Comparison of ENCODE assay signal across 1 cellular context in genomic region chr9:121786543-121786948, GRCh38.
TF ChIP-seq lines count a peak whose summit lies in the region.

No MANE protein-coding gene starts in this region.

TF ChIP-seq in H1, 55 proteins besides CTCF, POLR2A, EP300 and RAD21:
- TF ChIP-seq BRCA1 (IDR thresholded peaks at IDR 0.05; ENCODE audit: low read depth, low read length) = no peak
- TF ChIP-seq CEBPB (IDR thresholded peaks at IDR 0.05; ENCODE audit: low read depth, low read length) = no peak
- TF ChIP-seq RBBP5 (IDR thresholded peaks at IDR 0.05; ENCODE audit: borderline replicate concordance, low read depth, low read length) = no peak
- no peak for TF ChIP-seq SRF (IDR thresholded peaks at IDR 0.05; ENCODE audit: low read depth, low read length)
- no peak for TF ChIP-seq YY1 (IDR thresholded peaks at IDR 0.05; ENCODE audit: low read depth, low read length)
- TF ChIP-seq EZH2 (IDR thresholded peaks at IDR 0.05; ENCODE audit: low read depth, low read length, severe bottlenecking) = no peak
- no peak for TF ChIP-seq CHD1 (IDR thresholded peaks at IDR 0.05; ENCODE audit: low read depth, low read length)
- no peak for TF ChIP-seq ASH2L (IDR thresholded peaks at IDR 0.05; ENCODE audit: low read length)
- no peak for TF ChIP-seq CBX8 (IDR thresholded peaks at IDR 0.05; ENCODE audit: borderline replicate concordance, low read depth, low read length)
- no peak for TF ChIP-seq ZNF274 (IDR thresholded peaks at IDR 0.05; ENCODE audit: borderline replicate concordance, extremely low read depth, low read length)
- no peak for TF ChIP-seq NANOG (IDR thresholded peaks at IDR 0.05; ENCODE audit: insufficient read depth, low read depth, low read length, poor library complexity, severe bottlenecking)
- no peak for TF ChIP-seq MAFK (IDR thresholded peaks at IDR 0.05; ENCODE audit: low read depth, low read length)
- TF ChIP-seq, protein P1, sequence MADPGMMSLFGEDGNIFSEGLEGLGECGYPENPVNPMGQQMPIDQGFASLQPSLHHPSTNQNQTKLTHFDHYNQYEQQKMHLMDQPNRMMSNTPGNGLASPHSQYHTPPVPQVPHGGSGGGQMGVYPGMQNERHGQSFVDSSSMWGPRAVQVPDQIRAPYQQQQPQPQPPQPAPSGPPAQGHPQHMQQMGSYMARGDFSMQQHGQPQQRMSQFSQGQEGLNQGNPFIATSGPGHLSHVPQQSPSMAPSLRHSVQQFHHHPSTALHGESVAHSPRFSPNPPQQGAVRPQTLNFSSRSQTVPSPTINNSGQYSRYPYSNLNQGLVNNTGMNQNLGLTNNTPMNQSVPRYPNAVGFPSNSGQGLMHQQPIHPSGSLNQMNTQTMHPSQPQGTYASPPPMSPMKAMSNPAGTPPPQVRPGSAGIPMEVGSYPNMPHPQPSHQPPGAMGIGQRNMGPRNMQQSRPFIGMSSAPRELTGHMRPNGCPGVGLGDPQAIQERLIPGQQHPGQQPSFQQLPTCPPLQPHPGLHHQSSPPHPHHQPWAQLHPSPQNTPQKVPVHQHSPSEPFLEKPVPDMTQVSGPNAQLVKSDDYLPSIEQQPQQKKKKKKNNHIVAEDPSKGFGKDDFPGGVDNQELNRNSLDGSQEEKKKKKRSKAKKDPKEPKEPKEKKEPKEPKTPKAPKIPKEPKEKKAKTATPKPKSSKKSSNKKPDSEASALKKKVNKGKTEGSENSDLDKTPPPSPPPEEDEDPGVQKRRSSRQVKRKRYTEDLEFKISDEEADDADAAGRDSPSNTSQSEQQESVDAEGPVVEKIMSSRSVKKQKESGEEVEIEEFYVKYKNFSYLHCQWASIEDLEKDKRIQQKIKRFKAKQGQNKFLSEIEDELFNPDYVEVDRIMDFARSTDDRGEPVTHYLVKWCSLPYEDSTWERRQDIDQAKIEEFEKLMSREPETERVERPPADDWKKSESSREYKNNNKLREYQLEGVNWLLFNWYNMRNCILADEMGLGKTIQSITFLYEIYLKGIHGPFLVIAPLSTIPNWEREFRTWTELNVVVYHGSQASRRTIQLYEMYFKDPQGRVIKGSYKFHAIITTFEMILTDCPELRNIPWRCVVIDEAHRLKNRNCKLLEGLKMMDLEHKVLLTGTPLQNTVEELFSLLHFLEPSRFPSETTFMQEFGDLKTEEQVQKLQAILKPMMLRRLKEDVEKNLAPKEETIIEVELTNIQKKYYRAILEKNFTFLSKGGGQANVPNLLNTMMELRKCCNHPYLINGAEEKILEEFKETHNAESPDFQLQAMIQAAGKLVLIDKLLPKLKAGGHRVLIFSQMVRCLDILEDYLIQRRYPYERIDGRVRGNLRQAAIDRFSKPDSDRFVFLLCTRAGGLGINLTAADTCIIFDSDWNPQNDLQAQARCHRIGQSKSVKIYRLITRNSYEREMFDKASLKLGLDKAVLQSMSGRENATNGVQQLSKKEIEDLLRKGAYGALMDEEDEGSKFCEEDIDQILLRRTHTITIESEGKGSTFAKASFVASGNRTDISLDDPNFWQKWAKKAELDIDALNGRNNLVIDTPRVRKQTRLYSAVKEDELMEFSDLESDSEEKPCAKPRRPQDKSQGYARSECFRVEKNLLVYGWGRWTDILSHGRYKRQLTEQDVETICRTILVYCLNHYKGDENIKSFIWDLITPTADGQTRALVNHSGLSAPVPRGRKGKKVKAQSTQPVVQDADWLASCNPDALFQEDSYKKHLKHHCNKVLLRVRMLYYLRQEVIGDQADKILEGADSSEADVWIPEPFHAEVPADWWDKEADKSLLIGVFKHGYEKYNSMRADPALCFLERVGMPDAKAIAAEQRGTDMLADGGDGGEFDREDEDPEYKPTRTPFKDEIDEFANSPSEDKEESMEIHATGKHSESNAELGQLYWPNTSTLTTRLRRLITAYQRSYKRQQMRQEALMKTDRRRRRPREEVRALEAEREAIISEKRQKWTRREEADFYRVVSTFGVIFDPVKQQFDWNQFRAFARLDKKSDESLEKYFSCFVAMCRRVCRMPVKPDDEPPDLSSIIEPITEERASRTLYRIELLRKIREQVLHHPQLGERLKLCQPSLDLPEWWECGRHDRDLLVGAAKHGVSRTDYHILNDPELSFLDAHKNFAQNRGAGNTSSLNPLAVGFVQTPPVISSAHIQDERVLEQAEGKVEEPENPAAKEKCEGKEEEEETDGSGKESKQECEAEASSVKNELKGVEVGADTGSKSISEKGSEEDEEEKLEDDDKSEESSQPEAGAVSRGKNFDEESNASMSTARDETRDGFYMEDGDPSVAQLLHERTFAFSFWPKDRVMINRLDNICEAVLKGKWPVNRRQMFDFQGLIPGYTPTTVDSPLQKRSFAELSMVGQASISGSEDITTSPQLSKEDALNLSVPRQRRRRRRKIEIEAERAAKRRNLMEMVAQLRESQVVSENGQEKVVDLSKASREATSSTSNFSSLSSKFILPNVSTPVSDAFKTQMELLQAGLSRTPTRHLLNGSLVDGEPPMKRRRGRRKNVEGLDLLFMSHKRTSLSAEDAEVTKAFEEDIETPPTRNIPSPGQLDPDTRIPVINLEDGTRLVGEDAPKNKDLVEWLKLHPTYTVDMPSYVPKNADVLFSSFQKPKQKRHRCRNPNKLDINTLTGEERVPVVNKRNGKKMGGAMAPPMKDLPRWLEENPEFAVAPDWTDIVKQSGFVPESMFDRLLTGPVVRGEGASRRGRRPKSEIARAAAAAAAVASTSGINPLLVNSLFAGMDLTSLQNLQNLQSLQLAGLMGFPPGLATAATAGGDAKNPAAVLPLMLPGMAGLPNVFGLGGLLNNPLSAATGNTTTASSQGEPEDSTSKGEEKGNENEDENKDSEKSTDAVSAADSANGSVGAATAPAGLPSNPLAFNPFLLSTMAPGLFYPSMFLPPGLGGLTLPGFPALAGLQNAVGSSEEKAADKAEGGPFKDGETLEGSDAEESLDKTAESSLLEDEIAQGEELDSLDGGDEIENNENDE (IDR thresholded peaks at IDR 0.05; ENCODE audit: insufficient replicate concordance, low read length) = no peak
- no peak for TF ChIP-seq RNF2 (IDR thresholded peaks at IDR 0.05; ENCODE audit: borderline replicate concordance, low read depth, low read length, missing control alignments, poor library complexity, severe bottlenecking)
- no peak for TF ChIP-seq GABPA (IDR thresholded peaks at IDR 0.05; ENCODE audit: borderline replicate concordance, insufficient read depth, low read length)
- no peak for TF ChIP-seq TBP (IDR thresholded peaks at IDR 0.05; ENCODE audit: low read depth, low read length)
TF ChIP-seq in H1: peak in this region for 0.
